In the genomic region with DNA sequence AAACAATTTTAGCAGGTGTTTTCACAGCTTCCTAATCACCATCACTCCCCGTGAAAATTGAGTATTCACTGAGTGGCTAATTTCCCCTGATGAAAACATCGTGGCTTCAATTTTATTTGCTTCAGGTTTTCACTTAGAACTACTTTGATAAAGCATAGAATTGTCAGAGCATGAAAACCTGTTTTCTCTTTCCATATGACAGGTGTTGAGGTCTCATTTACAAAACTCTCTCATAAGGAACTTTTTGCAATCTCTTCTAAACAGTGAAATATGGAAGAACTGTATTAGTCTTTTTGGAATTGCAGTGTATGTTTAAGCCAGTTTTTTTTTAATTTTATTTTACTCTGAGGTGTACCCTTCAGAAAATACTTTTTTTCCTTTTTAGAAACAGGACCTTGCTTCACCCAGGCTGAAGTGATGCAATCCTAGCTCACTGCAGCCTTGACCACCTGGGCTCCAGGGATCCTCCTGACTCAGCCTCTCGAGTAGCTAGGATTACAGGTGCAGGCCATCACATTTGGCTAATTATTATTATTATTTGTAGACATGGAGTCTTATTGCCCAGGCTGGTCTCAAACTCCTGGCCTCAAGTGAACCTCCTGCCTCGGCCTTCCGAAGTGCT, we compare ENCODE assay signal across 2 cellular contexts.
TF ChIP-seq lines count a peak whose summit lies in the region.

No MANE protein-coding gene starts in this region.

TF ChIP-seq in IMR-90, 13 proteins besides CTCF, POLR2A, EP300 and RAD21:
- TF ChIP-seq FOS (IDR thresholded peaks at IDR 0.05; ENCODE audit: low read depth, low read length) (no peak), CEBPB (IDR thresholded peaks at IDR 0.05; ENCODE audit: low read depth, low read length) (peak; percentile 42; the same call in 1 of the 2 replicates), MAFK (IDR thresholded peaks at IDR 0.05; ENCODE audit: low read depth, low read length) (no peak)

TF ChIP-seq in H1, 55 proteins besides CTCF, POLR2A, EP300 and RAD21:
- peak; percentile 52; the same call in 1 of the 2 replicates for TF ChIP-seq CEBPB (IDR thresholded peaks at IDR 0.05; ENCODE audit: low read depth, low read length)
- TF ChIP-seq HDAC6 (IDR thresholded peaks at IDR 0.05; ENCODE audit: low read depth, low read length): no peak
- no peak for TF ChIP-seq JUN (IDR thresholded peaks at IDR 0.05; ENCODE audit: low read depth, low read length)
- no peak for TF ChIP-seq SP2 (IDR thresholded peaks at IDR 0.05; ENCODE audit: low read length)
